In the genomic region with DNA sequence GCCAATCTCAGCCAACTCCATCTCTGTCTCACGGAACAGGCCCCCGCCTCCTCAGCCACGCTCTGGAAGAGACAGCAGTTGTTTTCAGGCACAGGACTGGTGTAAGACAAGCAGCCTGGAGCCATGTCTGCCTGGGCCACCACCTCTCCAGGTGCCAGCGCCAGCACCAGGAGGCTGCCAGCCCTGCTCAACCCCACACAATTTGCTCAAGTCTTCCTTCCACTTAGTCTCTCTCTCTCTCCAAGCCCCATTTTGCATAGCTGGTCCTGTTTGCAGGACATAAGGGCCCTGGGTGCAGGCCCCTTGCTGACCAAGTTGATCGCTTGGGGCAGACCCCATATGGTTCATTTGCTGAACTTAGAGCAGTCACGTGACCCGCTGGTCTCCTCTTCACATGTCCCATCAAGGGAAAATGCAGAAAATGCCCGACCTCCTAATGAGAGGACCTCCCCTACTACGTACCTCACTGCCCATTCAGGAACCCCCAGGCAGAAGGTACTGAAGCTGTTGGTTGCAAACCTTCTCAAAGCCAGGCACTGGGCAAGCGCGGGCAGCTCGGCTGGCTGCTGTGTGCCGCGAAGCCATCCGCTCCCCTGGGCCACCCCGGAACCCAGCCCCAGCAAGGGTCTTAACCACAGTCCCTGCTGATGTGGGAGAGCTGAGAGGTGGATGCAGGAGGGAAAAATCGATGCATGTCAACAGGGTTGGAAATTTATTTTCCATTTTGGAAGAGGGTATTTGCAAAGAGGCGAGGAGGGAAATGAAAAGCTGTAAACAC, we compare ENCODE assay signal across 1 cellular context.
TF ChIP-seq lines count a peak whose summit lies in the region.

No MANE protein-coding gene starts in this region.

TF ChIP-seq in SK-N-SH treated with all-trans-retinoic acid at 6 μM for 48 hours, 23 proteins besides CTCF, POLR2A, EP300 and RAD21:
- no peak for TF ChIP-seq OSR1 (CRISPR knock-in tag; IDR thresholded peaks at IDR 0.05)
- TF ChIP-seq ZFP30 (CRISPR knock-in tag; IDR thresholded peaks at IDR 0.05) = no peak
- TF ChIP-seq, protein P1, sequence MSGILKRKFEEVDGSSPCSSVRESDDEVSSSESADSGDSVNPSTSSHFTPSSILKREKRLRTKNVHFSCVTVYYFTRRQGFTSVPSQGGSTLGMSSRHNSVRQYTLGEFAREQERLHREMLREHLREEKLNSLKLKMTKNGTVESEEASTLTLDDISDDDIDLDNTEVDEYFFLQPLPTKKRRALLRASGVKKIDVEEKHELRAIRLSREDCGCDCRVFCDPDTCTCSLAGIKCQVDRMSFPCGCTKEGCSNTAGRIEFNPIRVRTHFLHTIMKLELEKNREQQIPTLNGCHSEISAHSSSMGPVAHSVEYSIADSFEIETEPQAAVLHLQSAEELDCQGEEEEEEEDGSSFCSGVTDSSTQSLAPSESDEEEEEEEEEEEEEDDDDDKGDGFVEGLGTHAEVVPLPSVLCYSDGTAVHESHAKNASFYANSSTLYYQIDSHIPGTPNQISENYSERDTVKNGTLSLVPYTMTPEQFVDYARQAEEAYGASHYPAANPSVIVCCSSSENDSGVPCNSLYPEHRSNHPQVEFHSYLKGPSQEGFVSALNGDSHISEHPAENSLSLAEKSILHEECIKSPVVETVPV (CRISPR knock-in tag; IDR thresholded peaks at IDR 0.05) = no peak
- TF ChIP-seq, protein P2, sequence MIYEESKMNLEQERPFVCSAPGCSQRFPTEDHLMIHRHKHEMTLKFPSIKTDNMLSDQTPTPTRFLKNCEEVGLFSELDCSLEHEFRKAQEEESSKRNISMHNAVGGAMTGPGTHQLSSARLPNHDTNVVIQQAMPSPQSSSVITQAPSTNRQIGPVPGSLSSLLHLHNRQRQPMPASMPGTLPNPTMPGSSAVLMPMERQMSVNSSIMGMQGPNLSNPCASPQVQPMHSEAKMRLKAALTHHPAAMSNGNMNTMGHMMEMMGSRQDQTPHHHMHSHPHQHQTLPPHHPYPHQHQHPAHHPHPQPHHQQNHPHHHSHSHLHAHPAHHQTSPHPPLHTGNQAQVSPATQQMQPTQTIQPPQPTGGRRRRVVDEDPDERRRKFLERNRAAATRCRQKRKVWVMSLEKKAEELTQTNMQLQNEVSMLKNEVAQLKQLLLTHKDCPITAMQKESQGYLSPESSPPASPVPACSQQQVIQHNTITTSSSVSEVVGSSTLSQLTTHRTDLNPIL (CRISPR knock-in tag; IDR thresholded peaks at IDR 0.05; ENCODE audit: low read depth) = no peak
- peak; percentile 74; the same call in 1 of the 2 replicates for TF ChIP-seq ZNF565 (CRISPR knock-in tag; conservative IDR thresholded peaks at IDR 0.05; ENCODE audit: low read depth)
- TF ChIP-seq, protein P3, sequence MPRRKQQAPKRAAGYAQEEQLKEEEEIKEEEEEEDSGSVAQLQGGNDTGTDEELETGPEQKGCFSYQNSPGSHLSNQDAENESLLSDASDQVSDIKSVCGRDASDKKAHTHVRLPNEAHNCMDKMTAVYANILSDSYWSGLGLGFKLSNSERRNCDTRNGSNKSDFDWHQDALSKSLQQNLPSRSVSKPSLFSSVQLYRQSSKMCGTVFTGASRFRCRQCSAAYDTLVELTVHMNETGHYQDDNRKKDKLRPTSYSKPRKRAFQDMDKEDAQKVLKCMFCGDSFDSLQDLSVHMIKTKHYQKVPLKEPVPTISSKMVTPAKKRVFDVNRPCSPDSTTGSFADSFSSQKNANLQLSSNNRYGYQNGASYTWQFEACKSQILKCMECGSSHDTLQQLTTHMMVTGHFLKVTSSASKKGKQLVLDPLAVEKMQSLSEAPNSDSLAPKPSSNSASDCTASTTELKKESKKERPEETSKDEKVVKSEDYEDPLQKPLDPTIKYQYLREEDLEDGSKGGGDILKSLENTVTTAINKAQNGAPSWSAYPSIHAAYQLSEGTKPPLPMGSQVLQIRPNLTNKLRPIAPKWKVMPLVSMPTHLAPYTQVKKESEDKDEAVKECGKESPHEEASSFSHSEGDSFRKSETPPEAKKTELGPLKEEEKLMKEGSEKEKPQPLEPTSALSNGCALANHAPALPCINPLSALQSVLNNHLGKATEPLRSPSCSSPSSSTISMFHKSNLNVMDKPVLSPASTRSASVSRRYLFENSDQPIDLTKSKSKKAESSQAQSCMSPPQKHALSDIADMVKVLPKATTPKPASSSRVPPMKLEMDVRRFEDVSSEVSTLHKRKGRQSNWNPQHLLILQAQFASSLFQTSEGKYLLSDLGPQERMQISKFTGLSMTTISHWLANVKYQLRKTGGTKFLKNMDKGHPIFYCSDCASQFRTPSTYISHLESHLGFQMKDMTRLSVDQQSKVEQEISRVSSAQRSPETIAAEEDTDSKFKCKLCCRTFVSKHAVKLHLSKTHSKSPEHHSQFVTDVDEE (CRISPR knock-in tag; IDR thresholded peaks at IDR 0.05) = no peak
- TF ChIP-seq ARNTL (CRISPR knock-in tag; IDR thresholded peaks at IDR 0.05; ENCODE audit: borderline replicate concordance, low read depth) = no peak
- TF ChIP-seq TOX (CRISPR knock-in tag; IDR thresholded peaks at IDR 0.05; ENCODE audit: borderline replicate concordance) = no peak
